Comparison of ENCODE assay signal across 1 cellular context in the genomic region with DNA sequence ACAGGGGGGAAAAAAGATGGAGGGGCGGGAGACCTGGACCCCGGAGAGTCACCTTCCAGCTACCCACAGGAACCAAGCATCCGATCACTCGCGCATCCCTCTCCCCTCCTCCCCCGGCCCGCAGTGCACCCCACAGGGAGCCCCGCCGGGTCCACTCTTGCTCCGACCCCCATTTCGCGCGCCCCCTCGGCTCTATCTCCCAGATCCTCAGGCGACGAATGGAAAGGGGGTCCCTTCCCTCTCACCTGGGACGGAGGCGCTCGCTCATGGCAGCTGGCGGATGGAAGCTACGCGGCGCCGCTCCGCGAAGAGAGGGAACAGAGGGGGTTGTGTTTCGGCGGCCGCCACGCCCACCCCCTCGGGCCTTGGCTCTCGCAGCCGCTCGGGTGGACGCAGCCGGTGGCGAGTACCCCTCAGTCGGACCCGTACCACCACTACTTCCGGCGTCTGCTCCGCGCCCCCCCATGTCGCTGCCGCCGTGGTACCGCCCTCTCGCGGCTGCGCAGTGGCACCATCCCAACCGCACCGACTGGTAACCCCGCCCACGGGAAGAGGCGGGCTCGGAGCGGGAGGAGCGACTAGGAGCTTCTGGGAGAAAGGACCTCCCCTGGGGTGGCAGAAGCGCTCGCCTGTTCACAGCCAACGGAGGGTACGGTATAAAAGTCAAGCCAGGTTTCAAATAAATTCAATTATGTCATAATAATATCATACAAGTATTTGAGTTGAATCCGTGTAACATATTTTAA.
A peak's percentile ranks its signal among the peaks of the same experiment; 100 is the strongest.
TF ChIP-seq lines count a peak whose summit lies in the region.

No MANE protein-coding gene starts in this region.

TF ChIP-seq in HepG2, 621 proteins besides CTCF, POLR2A, EP300 and RAD21 (continued from another document and continues in another):
- TF ChIP-seq HNF1A (IDR thresholded peaks at IDR 0.05; ENCODE audit: low read depth), result no peak
- peak; percentile 70 for TF ChIP-seq HNF1A (CRISPR knock-in tag; IDR thresholded peaks at IDR 0.05; ENCODE audit: borderline replicate concordance)
- no peak for TF ChIP-seq GATAD2A (CRISPR knock-in tag; IDR thresholded peaks at IDR 0.05)
- TF ChIP-seq JUNB (CRISPR knock-in tag; IDR thresholded peaks at IDR 0.05; ENCODE audit: borderline replicate concordance), result no peak
- TF ChIP-seq ZNF737 (CRISPR knock-in tag; IDR thresholded peaks at IDR 0.05; ENCODE audit: borderline replicate concordance), result no peak
- 0 out of 2 replicates have a peak, but pooled peaks have one; percentile 7 for TF ChIP-seq HMG20A (CRISPR knock-in tag; IDR thresholded peaks at IDR 0.05; ENCODE audit: borderline replicate concordance)
- peak; percentile 44; the same call in 1 of the 2 replicates for TF ChIP-seq RFXANK (CRISPR knock-in tag; IDR thresholded peaks at IDR 0.05)
- TF ChIP-seq, protein P1, sequence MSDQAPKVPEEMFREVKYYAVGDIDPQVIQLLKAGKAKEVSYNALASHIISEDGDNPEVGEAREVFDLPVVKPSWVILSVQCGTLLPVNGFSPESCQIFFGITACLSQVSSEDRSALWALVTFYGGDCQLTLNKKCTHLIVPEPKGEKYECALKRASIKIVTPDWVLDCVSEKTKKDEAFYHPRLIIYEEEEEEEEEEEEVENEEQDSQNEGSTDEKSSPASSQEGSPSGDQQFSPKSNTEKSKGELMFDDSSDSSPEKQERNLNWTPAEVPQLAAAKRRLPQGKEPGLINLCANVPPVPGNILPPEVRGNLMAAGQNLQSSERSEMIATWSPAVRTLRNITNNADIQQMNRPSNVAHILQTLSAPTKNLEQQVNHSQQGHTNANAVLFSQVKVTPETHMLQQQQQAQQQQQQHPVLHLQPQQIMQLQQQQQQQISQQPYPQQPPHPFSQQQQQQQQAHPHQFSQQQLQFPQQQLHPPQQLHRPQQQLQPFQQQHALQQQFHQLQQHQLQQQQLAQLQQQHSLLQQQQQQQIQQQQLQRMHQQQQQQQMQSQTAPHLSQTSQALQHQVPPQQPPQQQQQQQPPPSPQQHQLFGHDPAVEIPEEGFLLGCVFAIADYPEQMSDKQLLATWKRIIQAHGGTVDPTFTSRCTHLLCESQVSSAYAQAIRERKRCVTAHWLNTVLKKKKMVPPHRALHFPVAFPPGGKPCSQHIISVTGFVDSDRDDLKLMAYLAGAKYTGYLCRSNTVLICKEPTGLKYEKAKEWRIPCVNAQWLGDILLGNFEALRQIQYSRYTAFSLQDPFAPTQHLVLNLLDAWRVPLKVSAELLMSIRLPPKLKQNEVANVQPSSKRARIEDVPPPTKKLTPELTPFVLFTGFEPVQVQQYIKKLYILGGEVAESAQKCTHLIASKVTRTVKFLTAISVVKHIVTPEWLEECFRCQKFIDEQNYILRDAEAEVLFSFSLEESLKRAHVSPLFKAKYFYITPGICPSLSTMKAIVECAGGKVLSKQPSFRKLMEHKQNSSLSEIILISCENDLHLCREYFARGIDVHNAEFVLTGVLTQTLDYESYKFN (CRISPR knock-in tag; conservative IDR thresholded peaks at IDR 0.05), result peak; percentile 66
- TF ChIP-seq, protein P2, sequence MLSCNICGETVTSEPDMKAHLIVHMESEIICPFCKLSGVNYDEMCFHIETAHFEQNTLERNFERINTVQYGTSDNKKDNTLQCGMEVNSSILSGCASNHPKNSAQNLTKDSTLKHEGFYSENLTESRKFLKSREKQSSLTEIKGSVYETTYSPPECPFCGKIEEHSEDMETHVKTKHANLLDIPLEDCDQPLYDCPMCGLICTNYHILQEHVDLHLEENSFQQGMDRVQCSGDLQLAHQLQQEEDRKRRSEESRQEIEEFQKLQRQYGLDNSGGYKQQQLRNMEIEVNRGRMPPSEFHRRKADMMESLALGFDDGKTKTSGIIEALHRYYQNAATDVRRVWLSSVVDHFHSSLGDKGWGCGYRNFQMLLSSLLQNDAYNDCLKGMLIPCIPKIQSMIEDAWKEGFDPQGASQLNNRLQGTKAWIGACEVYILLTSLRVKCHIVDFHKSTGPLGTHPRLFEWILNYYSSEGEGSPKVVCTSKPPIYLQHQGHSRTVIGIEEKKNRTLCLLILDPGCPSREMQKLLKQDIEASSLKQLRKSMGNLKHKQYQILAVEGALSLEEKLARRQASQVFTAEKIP (CRISPR knock-in tag; IDR thresholded peaks at IDR 0.05; ENCODE audit: borderline replicate concordance), result no peak
- TF ChIP-seq ZSCAN12 (CRISPR knock-in tag; IDR thresholded peaks at IDR 0.05), result 0 out of 2 replicates have a peak, but pooled peaks have one; percentile 55
- peak; percentile 51 for TF ChIP-seq FOSL2 (CRISPR knock-in tag; IDR thresholded peaks at IDR 0.05)
- TF ChIP-seq, protein P3, sequence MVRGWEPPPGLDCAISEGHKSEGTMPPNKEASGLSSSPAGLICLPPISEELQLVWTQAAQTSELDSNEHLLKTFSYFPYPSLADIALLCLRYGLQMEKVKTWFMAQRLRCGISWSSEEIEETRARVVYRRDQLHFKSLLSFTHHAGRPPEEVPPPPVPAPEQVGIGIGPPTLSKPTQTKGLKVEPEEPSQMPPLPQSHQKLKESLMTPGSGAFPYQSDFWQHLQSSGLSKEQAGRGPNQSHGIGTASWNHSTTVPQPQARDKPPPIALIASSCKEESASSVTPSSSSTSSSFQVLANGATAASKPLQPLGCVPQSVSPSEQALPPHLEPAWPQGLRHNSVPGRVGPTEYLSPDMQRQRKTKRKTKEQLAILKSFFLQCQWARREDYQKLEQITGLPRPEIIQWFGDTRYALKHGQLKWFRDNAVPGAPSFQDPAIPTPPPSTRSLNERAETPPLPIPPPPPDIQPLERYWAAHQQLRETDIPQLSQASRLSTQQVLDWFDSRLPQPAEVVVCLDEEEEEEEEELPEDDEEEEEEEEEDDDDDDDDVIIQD (CRISPR knock-in tag; IDR thresholded peaks at IDR 0.05; ENCODE audit: low read depth), result peak; percentile 47; the same call in 1 of the 2 replicates
- TF ChIP-seq ZNF569 (CRISPR knock-in tag; IDR thresholded peaks at IDR 0.05; ENCODE audit: borderline replicate concordance), result 0 out of 2 replicates have a peak, but pooled peaks have one; percentile 91
- TF ChIP-seq DNMT1 (CRISPR knock-in tag; IDR thresholded peaks at IDR 0.05), result peak; percentile 90
- TF ChIP-seq ZFP41 (CRISPR knock-in tag; IDR thresholded peaks at IDR 0.05; ENCODE audit: borderline replicate concordance), result 0 out of 2 replicates have a peak, but pooled peaks have one; percentile 44
- no peak for TF ChIP-seq THYN1 (CRISPR knock-in tag; IDR thresholded peaks at IDR 0.05; ENCODE audit: borderline replicate concordance, low read depth)
- no peak for TF ChIP-seq MAFF (IDR thresholded peaks at IDR 0.05; ENCODE audit: low read depth, low read length)
- no peak for TF ChIP-seq ZNF468 (CRISPR knock-in tag; IDR thresholded peaks at IDR 0.05)
- TF ChIP-seq XRCC5 (optimal IDR thresholded peaks at IDR 0.05; ENCODE audit: low read length), result peak; percentile 90
- TF ChIP-seq ZNF703 (CRISPR knock-in tag; IDR thresholded peaks at IDR 0.05; ENCODE audit: borderline replicate concordance), result no peak
- peak; percentile 92; the same call in 1 of the 2 replicates for TF ChIP-seq GLI4 (CRISPR knock-in tag; IDR thresholded peaks at IDR 0.05; ENCODE audit: borderline replicate concordance)
- TF ChIP-seq ZNF614 (CRISPR knock-in tag; IDR thresholded peaks at IDR 0.05; ENCODE audit: borderline replicate concordance), result 0 out of 2 replicates have a peak, but pooled peaks have one; percentile 43
- TF ChIP-seq XBP1 (CRISPR knock-in tag; IDR thresholded peaks at IDR 0.05), result peak; percentile 54; the same call in 1 of the 2 replicates
- no peak; the same call in 1 of the 2 replicates for TF ChIP-seq CREM (IDR thresholded peaks at IDR 0.05)
- TF ChIP-seq CREM (CRISPR knock-in tag; IDR thresholded peaks at IDR 0.05), result no peak
- no peak for TF ChIP-seq ZSCAN20 (CRISPR knock-in tag; IDR thresholded peaks at IDR 0.05; ENCODE audit: borderline replicate concordance)
- peak; percentile 63; the same call in 1 of the 2 replicates for TF ChIP-seq SRY (CRISPR knock-in tag; IDR thresholded peaks at IDR 0.05)
- no peak; the same call in 1 of the 2 replicates for TF ChIP-seq ZNF142 (CRISPR knock-in tag; IDR thresholded peaks at IDR 0.05)
- TF ChIP-seq, protein P4, sequence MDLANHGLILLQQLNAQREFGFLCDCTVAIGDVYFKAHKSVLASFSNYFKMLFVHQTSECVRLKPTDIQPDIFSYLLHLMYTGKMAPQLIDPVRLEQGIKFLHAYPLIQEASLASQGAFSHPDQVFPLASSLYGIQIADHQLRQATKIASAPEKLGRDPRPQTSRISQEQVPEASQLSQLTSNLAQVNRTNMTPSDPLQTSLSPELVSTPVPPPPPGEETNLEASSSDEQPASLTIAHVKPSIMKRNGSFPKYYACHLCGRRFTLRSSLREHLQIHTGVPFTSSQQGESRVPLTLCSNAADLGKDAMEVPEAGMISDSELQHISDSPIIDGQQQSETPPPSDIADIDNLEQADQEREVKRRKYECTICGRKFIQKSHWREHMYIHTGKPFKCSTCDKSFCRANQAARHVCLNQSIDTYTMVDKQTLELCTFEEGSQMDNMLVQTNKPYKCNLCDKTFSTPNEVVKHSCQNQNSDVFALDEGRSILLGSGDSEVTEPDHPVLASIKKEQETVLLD (CRISPR knock-in tag; IDR thresholded peaks at IDR 0.05; ENCODE audit: low read depth), result peak; percentile 78
- TF ChIP-seq ZNF383 (CRISPR knock-in tag; IDR thresholded peaks at IDR 0.05; ENCODE audit: borderline replicate concordance), result peak; percentile 94; the same call in 1 of the 2 replicates
- peak; percentile 72; the same call in 1 of the 2 replicates for TF ChIP-seq FOXK1 (CRISPR knock-in tag; IDR thresholded peaks at IDR 0.05; ENCODE audit: borderline replicate concordance, low read depth)
- TF ChIP-seq NRL (CRISPR knock-in tag; IDR thresholded peaks at IDR 0.05; ENCODE audit: borderline replicate concordance), result peak; percentile 88; the same call in 1 of the 2 replicates
- TF ChIP-seq ZFY (CRISPR knock-in tag; IDR thresholded peaks at IDR 0.05), result peak; percentile 87
- peak; percentile 88 for TF ChIP-seq ZNF572 (CRISPR knock-in tag; IDR thresholded peaks at IDR 0.05)
- peak; percentile 68 for TF ChIP-seq KLF6 (CRISPR knock-in tag; IDR thresholded peaks at IDR 0.05)
- peak; percentile 81 for TF ChIP-seq ZNF225 (CRISPR knock-in tag; IDR thresholded peaks at IDR 0.05)
- no peak for TF ChIP-seq SOX6 (IDR thresholded peaks at IDR 0.05)
- TF ChIP-seq SOX6 (CRISPR knock-in tag; IDR thresholded peaks at IDR 0.05), result peak; percentile 76
- peak; percentile 26; the same call in 1 of the 2 replicates for TF ChIP-seq ZBTB8A (CRISPR knock-in tag; IDR thresholded peaks at IDR 0.05; ENCODE audit: borderline replicate concordance, low read depth)
- no peak for TF ChIP-seq ZNF121 (CRISPR knock-in tag; IDR thresholded peaks at IDR 0.05)
- TF ChIP-seq ZNF790 (CRISPR knock-in tag; IDR thresholded peaks at IDR 0.05; ENCODE audit: borderline replicate concordance), result no peak
